In genomic region chr5:10111575-10111974, GRCh38 we compare ENCODE assay signal across 9 cellular contexts.
A peak's percentile ranks its signal among the peaks of the same experiment; 100 is the strongest.
DNase-seq lines count a peak whose midpoint lies in the region; ATAC-seq and TF ChIP-seq lines count a peak whose summit lies in the region.
"Had no signal": no experiment of that assay in that cellular context is flagged by ENCODE, and none has a peak within 500 bp of the region (broad histone marks: within the 10 kb centered on the region; RNA-seq: fewer than 3 reads in every experiment).

No MANE protein-coding gene starts in this region.

- H3K36me3 Mint-ChIP-seq in CD14-positive monocyte = no peaks in the 10 kb centered on the region
- H3K36me3 Mint-ChIP-seq: naive B cell had no signal

- H3K4me3 ChIP-seq in GM12864 (ENCODE audit: low read depth, low read length) = no peak overlapping the region
- H3K4me3 ChIP-seq in PC-9 = no peak overlapping the region
- no peak overlapping the region for H3K4me3 ChIP-seq in tibial artery

- peaks cover 25% of the 10 kb centered on the region for H3K27me3 ChIP-seq in PC-9 (ENCODE audit: insufficient read depth, low read depth)
- H3K27me3 ChIP-seq in foreskin keratinocyte = no peaks in the 10 kb centered on the region
- no peaks in the 10 kb centered on the region for H3K27me3 ChIP-seq in tibial artery

- H3K9me2 ChIP-seq in PC-9 (ENCODE audit: insufficient read depth) = no peaks in the 10 kb centered on the region

- peak; percentile 60 for TF ChIP-seq CTCF in GM12864 (IDR thresholded peaks at IDR 0.05; ENCODE audit: low read depth, low read length, missing control alignments)
- TF ChIP-seq CTCF in PC-9 (conservative IDR thresholded peaks at IDR 0.05) = peak; percentile 67
- TF ChIP-seq CTCF in foreskin keratinocyte (conservative IDR thresholded peaks at IDR 0.05) = peak; percentile 56
- no peak for TF ChIP-seq CTCF in tibial artery (IDR thresholded peaks at IDR 0.05)
- no peak for TF ChIP-seq CTCF in CD14-positive monocyte (IDR thresholded peaks at IDR 0.05)

- H3K4me1 ChIP-seq in PC-9 (replicated peaks; ENCODE audit: insufficient read depth) = no peaks in the 10 kb centered on the region
- no peaks in the 10 kb centered on the region for H3K4me1 ChIP-seq in foreskin keratinocyte
- H3K4me1 ChIP-seq in tibial artery = no peaks in the 10 kb centered on the region

- peaks cover 2 to 6% (median 6%) of the 10 kb centered on the region in 3 donors for H3K27me3 Mint-ChIP-seq in CD14-positive monocyte (ENCODE audit: low read depth in 3 of 3)

- H3K79me2 ChIP-seq in PC-9 (ENCODE audit: low read depth) = no peaks in the 10 kb centered on the region

- no peaks in the 10 kb centered on the region for H3K4me1 Mint-ChIP-seq in CD14-positive monocyte
- H3K4me1 Mint-ChIP-seq: naive B cell had no signal

- H3F3A ChIP-seq in PC-9 (ENCODE audit: insufficient read depth, low read depth) = no peaks in the 10 kb centered on the region

- H3K27ac Mint-ChIP-seq in CD14-positive monocyte = no peak overlapping the region

- H3K4me3 Mint-ChIP-seq in CD14-positive monocyte = no peak overlapping the region
- H3K4me3 Mint-ChIP-seq: naive B cell had no signal

- H4K20me1 ChIP-seq in PC-9 (ENCODE audit: insufficient read depth) = no peaks in the 10 kb centered on the region

- H3K27ac ChIP-seq in PC-9 (no peak overlapping the region), foreskin keratinocyte (no peak overlapping the region), tibial artery (no peak overlapping the region)

- H3K9me3 ChIP-seq in PC-9 (ENCODE audit: insufficient read depth, low read depth) = no peaks in the 10 kb centered on the region
- H3K9me3 ChIP-seq in tibial artery = no peaks in the 10 kb centered on the region

- ATAC-seq in HG02763 (IDR thresholded peaks at IDR 0.05; ENCODE audit: unreplicated experiment) = peak; percentile 59
- peak; percentile 64 for ATAC-seq in foreskin keratinocyte
- ATAC-seq in HG03460 (IDR thresholded peaks at IDR 0.05; ENCODE audit: unreplicated experiment) = no peak

- H3K36me3 ChIP-seq in PC-9 (ENCODE audit: low read depth) = no peaks in the 10 kb centered on the region
- H3K36me3 ChIP-seq in tibial artery = no peaks in the 10 kb centered on the region

- no peak overlapping the region for H2AFZ ChIP-seq in PC-9

- H3K4me2 ChIP-seq in PC-9 = no peak overlapping the region

- CTCF ChIA-PET in PC-9 (lab: Charles Lee) = no interaction called here

- intact Hi-C loops in PC-9 (cut with micrococcal nuclease; ENCODE audit: unreplicated experiment) (no loop called here), tibial artery (cut with DNase I; ENCODE audit: low total_unique reads) (no loop called here), CD14-positive monocyte (cut with micrococcal nuclease) (no loop called here)

- POLR2A ChIA-PET in PC-9 (lab: Charles Lee; ENCODE audit: unreplicated experiment) = no interaction called here

- DNase-seq in GM12864 (ENCODE audit: low read depth) = no peak
- no peak for DNase-seq in PC-9
- peak; percentile 19 to 39 for DNase-seq in foreskin keratinocyte
- DNase-seq in activated CD4-positive, CD25-positive, alpha-beta regulatory T cell (lab: John Stamatoyannopoulos, UW) = no peak
- DNase-seq in tibial artery = no peak
- no peak for DNase-seq in CD14-positive monocyte (ENCODE audit: low spot score)
- DNase-seq: naive B cell had no signal

- no TSS peak for BruUV-seq in PC-9 (replicated peaks; lab: Mats Ljungman, UMichigan)

- H3K9me3 Mint-ChIP-seq in CD14-positive monocyte = peaks cover 0 to 10% (median 4%) of the 10 kb centered on the region in 7 donors

Comparison
In these comparisons a context has a peak if more than half of its experiments do, and no peak if none do; other contexts are left out.
1. DNase-seq: peak in foreskin keratinocyte (2 of 2); none in GM12864 (single experiment), PC-9 (0 of 2), activated CD4-positive, CD25-positive, alpha-beta regulatory T cell (0 of 4), tibial artery (0 of 2) and CD14-positive monocyte (single experiment).
2. CTCF ChIP-seq: peak in GM12864 (single experiment), PC-9 (single experiment) and foreskin keratinocyte (single experiment); none in tibial artery (0 of 2) and CD14-positive monocyte (single experiment).